In genomic region chr20:53157443-53158408, GRCh38 we compare ENCODE assay signal across 1 cellular context.
A peak's percentile ranks its signal among the peaks of the same experiment; 100 is the strongest.
TF ChIP-seq lines count a peak whose summit lies in the region.

No MANE protein-coding gene starts in this region.

TF ChIP-seq in GM23338, 12 proteins besides CTCF, POLR2A, EP300 and RAD21 (continued from another document):
- TF ChIP-seq ZNF462 (CRISPR knock-in tag; IDR thresholded peaks at IDR 0.05) (peak; percentile 42; the same call in 1 of the 2 replicates), EZH2 (IDR thresholded peaks at IDR 0.05; ENCODE audit: low read depth, unreplicated experiment) (no peak), REST (IDR thresholded peaks at IDR 0.05; ENCODE audit: unreplicated experiment) (no peak), EZH2phosphoT487 (IDR thresholded peaks at IDR 0.05; ENCODE audit: unreplicated experiment) (no peak), POLR2AphosphoS5 (IDR thresholded peaks at IDR 0.05; ENCODE audit: low read depth) (no peak), ETS1 (IDR thresholded peaks at IDR 0.05) (no peak)
